In the genomic region with DNA sequence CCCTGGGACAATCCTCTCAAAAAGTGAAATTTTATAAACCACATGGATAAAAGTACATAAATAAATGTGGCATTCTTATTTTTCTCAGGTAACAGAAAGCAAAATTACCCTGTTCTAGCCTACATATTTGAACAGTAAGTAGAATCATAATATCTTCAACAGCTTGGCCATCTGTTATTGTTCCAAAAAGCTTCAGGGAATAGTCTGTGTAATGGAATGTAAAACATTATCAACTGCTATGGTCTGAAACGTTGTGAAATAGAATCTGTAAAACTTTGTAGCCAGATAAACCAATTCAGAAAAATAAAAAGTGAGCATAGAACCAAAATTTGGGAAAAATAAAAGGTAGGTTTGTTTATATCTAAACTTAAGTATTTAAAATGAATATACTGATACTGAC, we compare ENCODE assay signal across 20 cellular contexts.
"Had no signal": no experiment of that assay in that cellular context is flagged by ENCODE, and none has a peak within 500 bp of the region (broad histone marks: within the 10 kb centered on the region; RNA-seq: fewer than 3 reads in every experiment).

No MANE protein-coding gene starts in this region.

- DNase-seq: activated CD4-positive, alpha-beta memory T cell treated with anti-CD3 and anti-CD28 coated beads, Interleukin-2, amount 10 ng/mL, durations not matched to agents 7 days and 5 days; activated CD4-positive, alpha-beta T cell treated with anti-CD3 and anti-CD28 coated beads for 48 hours; activated CD4-positive, CD25-positive, alpha-beta regulatory T cell; activated CD8-positive, alpha-beta memory T cell treated with anti-CD3 and anti-CD28 coated beads, Interleukin-2, amount 10 ng/mL, durations not matched to agents 7 days and 5 days; activated naive CD4-positive, alpha-beta T cell treated with Interleukin-2 at 50 U/mL for 16 hours; activated T-cell treated with anti-CD3 and anti-CD28 coated beads, Interleukin-2, amount 50 U/mL, for 1 hour; cerebellar nuclear complex; effector memory CD4-positive, alpha-beta T cell; mucosa of descending colon; naive B cell; psoas muscle; right cardiac atrium; stimulated activated CD4-positive, alpha-beta T cell treated with anti-CD3 and anti-CD28 coated beads, Interleukin-2, amount 100 ng/mL, for 48 hours; stomach; T1000 had no signal

- H3K4me1 Mint-ChIP-seq: memory B cell, naive B cell, neural progenitor cell had no signal

- H3K9me3 Mint-ChIP-seq: dendritic cell treated with granulocyte-macrophage colony-stimulating factor and Interleukin-4, amounts not matched to agents 40 ng/mL and 50 ng/mL, for 4 days; memory B cell; neural progenitor cell; type B pancreatic cell had no signal

- H3K27me3 Mint-ChIP-seq: activated CD4-positive, alpha-beta memory T cell treated with anti-CD3 and anti-CD28 coated beads, Interleukin-2, amount 10 ng/mL, durations not matched to agents 7 days and 5 days; activated CD8-positive, alpha-beta memory T cell treated with anti-CD3 and anti-CD28 coated beads, Interleukin-2, amount 10 ng/mL, durations not matched to agents 7 days and 5 days; activated T-helper 17 cell treated with anti-CD3 and anti-CD28 coated beads, Interleukin-2, amount 50 U/mL, for 72 hours; dendritic cell treated with granulocyte-macrophage colony-stimulating factor and Interleukin-4, amounts not matched to agents 40 ng/mL and 50 ng/mL, for 4 days had no signal

- H3K36me3 Mint-ChIP-seq: memory B cell, naive B cell, neural progenitor cell had no signal

- H3K27ac Mint-ChIP-seq: activated CD4-positive, alpha-beta memory T cell treated with anti-CD3 and anti-CD28 coated beads, Interleukin-2, amount 10 ng/mL, durations not matched to agents 7 days and 5 days; activated CD8-positive, alpha-beta memory T cell treated with anti-CD3 and anti-CD28 coated beads, Interleukin-2, amount 10 ng/mL, durations not matched to agents 7 days and 5 days; activated T-helper 17 cell treated with anti-CD3 and anti-CD28 coated beads, Interleukin-2, amount 50 U/mL, for 72 hours; dendritic cell treated with granulocyte-macrophage colony-stimulating factor and Interleukin-4, amounts not matched to agents 40 ng/mL and 50 ng/mL, for 4 days; memory B cell; naive B cell; neural progenitor cell; type B pancreatic cell had no signal

- ATAC-seq: activated CD8-positive, alpha-beta memory T cell treated with anti-CD3 and anti-CD28 coated beads, Interleukin-2, amount 10 ng/mL, durations not matched to agents 7 days and 5 days; activated T-helper 17 cell treated with anti-CD3 and anti-CD28 coated beads, Interleukin-2, amount 50 U/mL, for 72 hours; mucosa of descending colon; psoas muscle; right cardiac atrium had no signal

- H3K4me3 Mint-ChIP-seq: activated CD4-positive, alpha-beta memory T cell treated with anti-CD3 and anti-CD28 coated beads, Interleukin-2, amount 10 ng/mL, durations not matched to agents 7 days and 5 days; activated CD8-positive, alpha-beta memory T cell treated with anti-CD3 and anti-CD28 coated beads, Interleukin-2, amount 10 ng/mL, durations not matched to agents 7 days and 5 days; activated T-helper 17 cell treated with anti-CD3 and anti-CD28 coated beads, Interleukin-2, amount 50 U/mL, for 72 hours; dendritic cell treated with granulocyte-macrophage colony-stimulating factor and Interleukin-4, amounts not matched to agents 40 ng/mL and 50 ng/mL, for 4 days; memory B cell; naive B cell; neural progenitor cell; type B pancreatic cell had no signal
